Comparison of ENCODE assay signal across 26 cellular contexts in the genomic region with DNA sequence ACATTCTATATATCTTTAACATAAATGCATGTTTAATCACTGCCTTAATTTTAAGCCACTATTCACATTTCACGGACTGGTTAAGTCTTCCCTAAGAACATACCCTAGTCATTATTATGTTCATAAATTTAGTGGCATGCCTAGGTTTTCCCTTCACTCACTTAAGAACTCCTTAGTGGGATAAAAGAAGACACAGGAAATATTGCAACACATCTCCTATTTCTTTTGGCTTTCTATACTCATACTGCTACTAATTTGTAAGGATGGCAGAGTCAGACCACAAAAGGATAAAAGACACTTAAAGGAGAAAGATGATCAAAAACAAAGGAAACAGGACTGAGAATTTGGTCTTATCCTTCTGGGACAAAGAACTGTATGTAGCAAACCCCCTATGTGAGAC.
"Had no signal": no experiment of that assay in that cellular context is flagged by ENCODE, and none has a peak within 500 bp of the region (broad histone marks: within the 10 kb centered on the region; RNA-seq: fewer than 3 reads in every experiment).

No MANE protein-coding gene starts in this region.

- DNase-seq: activated CD4-positive, alpha-beta T cell treated with anti-CD3 and anti-CD28 coated beads for 4 hours; activated CD4-positive, alpha-beta T cell treated with anti-CD3 and anti-CD28 coated beads, Interleukin-2, amount 50 U/mL, for 1 hour; activated CD4-positive, alpha-beta T cell treated with anti-CD3 and anti-CD28 coated beads, Interleukin-2, amount 50 U/mL, for 48 hours; activated CD4-positive, CD25-positive, alpha-beta regulatory T cell; activated CD4-positive, CD25-positive, alpha-beta regulatory T cell treated with anti-CD3 and anti-CD28 coated beads, Interleukin-2, amount 50 U/mL, for 72 hours; activated CD8-positive, alpha-beta memory T cell treated with anti-CD3 and anti-CD28 coated beads for 24 hours; activated CD8-positive, alpha-beta T cell treated with anti-CD3 and anti-CD28 coated beads for 36 hours; activated effector memory CD4-positive, alpha-beta T cell treated with Interleukin-2 at 50 U/mL for 16 hours; activated gamma-delta T cell treated with Interleukin-2 at 50 U/mL for 16 hours; activated naive CD4-positive, alpha-beta T cell treated with anti-CD3 and anti-CD28 coated beads, Interleukin-2, amount 50 U/mL, for 16 hours; activated naive CD4-positive, alpha-beta T cell treated with Interleukin-2 at 50 U/mL for 16 hours; activated T-cell treated with anti-CD3 and anti-CD28 coated beads, Interleukin-2, amount 50 U/mL, for 4 hours; amygdala; aorta; body of pancreas; caudate nucleus; cerebellar nuclear complex; colonic mucosa; effector CD8-positive, alpha-beta T cell; esophagus squamous epithelium; foreskin fibroblast; head of caudate nucleus; T-helper 2 cell had no signal

- H3K36me3 ChIP-seq: colonic mucosa, esophagus squamous epithelium had no signal

- H3K27ac Mint-ChIP-seq: activated CD8-positive, alpha-beta T cell treated with anti-CD3 and anti-CD28 coated beads for 36 hours; activated naive CD8-positive, alpha-beta T cell; activated T-helper 17 cell treated with anti-CD3 and anti-CD28 coated beads, Interleukin-2, amount 50 U/mL, for 72 hours had no signal

- H3K4me3 ChIP-seq: body of pancreas, colonic mucosa, esophagus squamous epithelium had no signal

- H3K36me3 Mint-ChIP-seq: activated naive CD8-positive, alpha-beta T cell had no signal

- H3K27ac ChIP-seq: body of pancreas, colonic mucosa, epithelial cell of prostate, esophagus squamous epithelium had no signal

- H3K9me3 ChIP-seq: body of pancreas, colonic mucosa, esophagus squamous epithelium had no signal

- H3K4me1 Mint-ChIP-seq: activated T-helper 17 cell treated with anti-CD3 and anti-CD28 coated beads, Interleukin-2, amount 50 U/mL, for 72 hours had no signal

- H3K4me3 Mint-ChIP-seq: activated CD8-positive, alpha-beta T cell treated with anti-CD3 and anti-CD28 coated beads for 36 hours; activated naive CD8-positive, alpha-beta T cell; activated T-cell treated with anti-CD3 and anti-CD28 coated beads, Interleukin-2, amount 50 U/mL, for 4 hours; activated T-helper 17 cell treated with anti-CD3 and anti-CD28 coated beads, Interleukin-2, amount 50 U/mL, for 72 hours had no signal

- H3K27me3 Mint-ChIP-seq: activated CD8-positive, alpha-beta T cell treated with anti-CD3 and anti-CD28 coated beads for 36 hours; activated naive CD8-positive, alpha-beta T cell; activated T-helper 17 cell treated with anti-CD3 and anti-CD28 coated beads, Interleukin-2, amount 50 U/mL, for 72 hours had no signal

- H3K4me1 ChIP-seq: body of pancreas, colonic mucosa, esophagus squamous epithelium had no signal

- H3K9me3 Mint-ChIP-seq: activated CD8-positive, alpha-beta T cell treated with anti-CD3 and anti-CD28 coated beads for 36 hours; activated T-cell treated with anti-CD3 and anti-CD28 coated beads, Interleukin-2, amount 50 U/mL, for 4 hours had no signal

- H3K27me3 ChIP-seq: body of pancreas, colonic mucosa, esophagus squamous epithelium had no signal
